In the genomic region with DNA sequence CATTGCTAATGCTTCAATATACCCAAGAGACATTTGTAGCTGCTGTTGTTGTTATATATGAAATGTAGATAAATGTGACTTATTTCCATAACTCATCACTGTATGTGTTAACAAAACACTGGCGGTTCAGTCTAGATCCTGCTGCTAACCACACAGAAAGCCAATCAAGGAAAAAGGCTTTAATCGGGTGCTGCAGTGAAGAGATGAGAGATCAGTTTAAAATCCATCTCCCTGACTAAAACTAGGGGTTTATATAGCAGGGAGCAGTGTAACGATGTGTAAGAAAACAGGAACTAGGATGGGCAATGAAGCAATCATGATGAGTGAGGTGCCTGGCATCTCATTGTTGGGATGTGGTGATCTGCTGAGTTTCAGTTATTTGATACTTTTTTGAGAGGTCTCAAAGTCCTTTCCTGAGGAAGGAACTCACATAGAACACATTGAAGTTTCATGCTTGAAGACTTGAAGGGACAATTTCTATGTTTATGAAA, we compare ENCODE assay signal across 19 cellular contexts.
"Had no signal": no experiment of that assay in that cellular context is flagged by ENCODE, and none has a peak within 500 bp of the region (broad histone marks: within the 10 kb centered on the region; RNA-seq: fewer than 3 reads in every experiment).

No MANE protein-coding gene starts in this region.

- H3K4me3 ChIP-seq: hepatocyte, left ventricle myocardium inferior, lower lobe of right lung, right atrium auricular region, stomach, thoracic aorta, transverse colon had no signal

- H3K36me3 ChIP-seq: left ventricle myocardium inferior, lower lobe of right lung, right atrium auricular region, stomach, thoracic aorta, transverse colon had no signal

- ATAC-seq: left cardiac atrium, lower lobe of right lung, natural killer cell had no signal

- DNase-seq: effector CD4-positive, alpha-beta T cell; endodermal cell; foreskin melanocyte; head of caudate nucleus; kidney; left cardiac atrium; left ventricle myocardium inferior; lower lobe of right lung; natural killer cell; small intestine; stimulated activated CD4-positive, alpha-beta T cell treated with anti-CD3 and anti-CD28 coated beads, Interleukin-12 subunit alpha, Interleukin-12 subunit beta, amount 100 ng/mL, for 4 hours; stimulated activated naive CD4-positive, alpha-beta T cell; stomach; substantia nigra; transverse colon had no signal

- H3K27me3 ChIP-seq: hepatocyte, right atrium auricular region, stomach, transverse colon had no signal

- FAIRE-seq: endothelial cell of umbilical vein, kidney, small intestine had no signal
